ENCODE assay signal across 15 cellular contexts in genomic region chr17:80818871-80819270, GRCh38.
DNase-seq lines count a peak whose midpoint lies in the region; ATAC-seq and TF ChIP-seq lines count a peak whose summit lies in the region.
"Had no signal": no experiment of that assay in that cellular context is flagged by ENCODE, and none has a peak within 500 bp of the region (broad histone marks: within the 10 kb centered on the region; RNA-seq: fewer than 3 reads in every experiment).

No MANE protein-coding gene starts in this region.

- H2BK15ac ChIP-seq in IMR-90 (ENCODE audit: low read depth, low read length): peak overlapping the region; percentile 79; the same call in 1 of the 3 replicates

- intact Hi-C loops in IMR-90 (cut with micrococcal nuclease): no loop called here

- no peak overlapping the region for H2BK5ac ChIP-seq in IMR-90 (ENCODE audit: low read depth, low read length, poor library complexity, severe bottlenecking)

- H2AFZ ChIP-seq in IMR-90 (replicated peaks; ENCODE audit: low read length, poor library complexity): no peak overlapping the region

- dilution Hi-C loops in IMR-90 (cut with HindIII; ENCODE audit: low sequenced_read_pairs, unreplicated experiment): no loop called here

- no peak overlapping the region; the same call in 1 of the 2 replicates for H4K5ac ChIP-seq in IMR-90 (ENCODE audit: low read depth, low read length)

- H3K4me2 ChIP-seq in IMR-90 (ENCODE audit: low read depth, low read length): no peak overlapping the region

- no peak overlapping the region for H3K4me3 ChIP-seq in IMR-90 (ENCODE audit: insufficient read depth, low read depth, low read length)
- H3K4me3 ChIP-seq: MG63 had no signal

- no TSS peak for BruUV-seq in IMR-90 (replicated peaks; lab: Mats Ljungman, UMichigan)

- DNase-seq in activated CD8-positive, alpha-beta memory T cell treated with anti-CD3 and anti-CD28 coated beads, Interleukin-2, amount 10 ng/mL, durations not matched to agents 7 days and 5 days: no peak
- DNase-seq in activated CD8-positive, alpha-beta memory T cell treated with anti-CD3 and anti-CD28 coated beads, Interleukin-2, amount 50 U/mL, for 4 hours: no peak
- DNase-seq in IMR-90 (no peak), iPS-NIHi11 (ENCODE audit: low spot score) (no peak), T1000 (lab: John Stamatoyannopoulos, UW) (no peak), NCI-H2171 treated with DMSO at 0.1 percent for 48 hours (lab: John Stamatoyannopoulos, UW) (no peak)
- no peak for DNase-seq in stimulated activated naive CD8-positive, alpha-beta T cell treated with anti-CD3 and anti-CD28 coated beads, Interleukin-15, amount 100 ng/mL, for 72 hours
- DNase-seq: activated CD4-positive, CD25-positive, alpha-beta regulatory T cell treated with anti-CD3 and anti-CD28 coated beads, Interleukin-2, amount 50 U/mL, for 72 hours; CD4-positive, alpha-beta memory T cell; effector memory CD4-positive, alpha-beta T cell; MG63; NCI-H1436; NCI-H69 had no signal

- POLR2A ChIA-PET in IMR-90 (lab: Charles Lee; ENCODE audit: unreplicated experiment): no interaction called here

- no peak for ATAC-seq in activated CD8-positive, alpha-beta memory T cell treated with anti-CD3 and anti-CD28 coated beads, Interleukin-2, amount 10 ng/mL, durations not matched to agents 7 days and 5 days
- no peak for ATAC-seq in IMR-90 (ENCODE audit: low read depth)
- ATAC-seq in stimulated activated naive CD8-positive, alpha-beta T cell treated with anti-CD3 and anti-CD28 coated beads, Interleukin-15, amount 100 ng/mL, for 72 hours: peak; percentile 16

- H2AK5ac ChIP-seq in IMR-90 (ENCODE audit: low read depth, low read length): peak overlapping the region; percentile 21

- no peak overlapping the region; the same call in 1 of the 2 replicates for H4K91ac ChIP-seq in IMR-90 (ENCODE audit: insufficient read depth, low read depth, low read length)

- no peak overlapping the region for H2BK20ac ChIP-seq in IMR-90 (ENCODE audit: low read depth, low read length)

- no peak overlapping the region for H3K9ac ChIP-seq in IMR-90 (ENCODE audit: low read depth, low read length)

- no peak for TF ChIP-seq RAD21 in IMR-90 (IDR thresholded peaks at IDR 0.05; ENCODE audit: low read length)

- H4K8ac ChIP-seq in IMR-90 (ENCODE audit: low read depth in 2 of 2, low read length in 2 of 2): no peak overlapping the region

- peaks cover 19 to 54% of the 10 kb centered on the region in 2 experiments for H3K79me1 ChIP-seq in IMR-90 (ENCODE audit: low read depth in 1 of 2, low read length in 2 of 2)

- H3K27ac ChIP-seq in IMR-90 (ENCODE audit: insufficient read depth, low read length): no peak overlapping the region

- CTCF ChIA-PET in activated CD8-positive, alpha-beta memory T cell treated with anti-CD3 and anti-CD28 coated beads, Interleukin-2, amount 10 ng/mL, durations not matched to agents 7 days and 5 days (lab: Charles Lee): interaction anchor here (0.7 to 1.5 kb wide), 3 partner anchors 8 to 38 kb away, joined by 3 to 4 read pairs (median 4); no protein-coding TSS in a partner anchor
- CTCF ChIA-PET in IMR-90 (lab: Yijun Ruan, JAX): interaction anchor here (0.7 kb wide), 1 partner anchor 18 kb away, joined by 3 read pairs; no protein-coding TSS in a partner anchor

- no peak for TF ChIP-seq POLR2A in IMR-90 (IDR thresholded peaks at IDR 0.05; ENCODE audit: low read depth, low read length)

- no peak overlapping the region; the same call in 1 of the 2 replicates for H3K4ac ChIP-seq in IMR-90 (ENCODE audit: low read depth, low read length)

- peaks cover 3% of the 10 kb centered on the region for H3K36me3 ChIP-seq in IMR-90 (ENCODE audit: control insufficient read depth, insufficient read depth, low read length)

- H3K9me1 ChIP-seq in IMR-90 (ENCODE audit: insufficient read depth, low read length): peaks cover 8% of the 10 kb centered on the region

- H3K56ac ChIP-seq in IMR-90 (ENCODE audit: extremely low read depth, insufficient read depth, low read length): no peak overlapping the region

- in situ Hi-C loops in IMR-90 (cut with MboI; ENCODE audit: low sequenced_read_pairs): no loop called here

- peak overlapping the region; percentile 82 for H3K27ac Mint-ChIP-seq in activated CD8-positive, alpha-beta memory T cell treated with anti-CD3 and anti-CD28 coated beads, Interleukin-2, amount 10 ng/mL, durations not matched to agents 7 days and 5 days
- peak overlapping the region; percentile 79 for H3K27ac Mint-ChIP-seq in activated naive CD8-positive, alpha-beta T cell
- H3K27ac Mint-ChIP-seq in stimulated activated naive CD8-positive, alpha-beta T cell treated with anti-CD3 and anti-CD28 coated beads, Interleukin-15, amount 100 ng/mL, for 72 hours: no peak overlapping the region
- H3K27ac Mint-ChIP-seq: mesothelial cell of epicardium had no signal

- H3K23ac ChIP-seq in IMR-90 (ENCODE audit: low read depth, low read length): no peak overlapping the region

- no peaks in the 10 kb centered on the region for H3K27me3 Mint-ChIP-seq in activated CD8-positive, alpha-beta memory T cell treated with anti-CD3 and anti-CD28 coated beads, Interleukin-2, amount 10 ng/mL, durations not matched to agents 7 days and 5 days
- no peaks in the 10 kb centered on the region for H3K27me3 Mint-ChIP-seq in activated naive CD8-positive, alpha-beta T cell
- H3K27me3 Mint-ChIP-seq in stimulated activated naive CD8-positive, alpha-beta T cell treated with anti-CD3 and anti-CD28 coated beads, Interleukin-15, amount 100 ng/mL, for 72 hours: no peaks in the 10 kb centered on the region
- H3K27me3 Mint-ChIP-seq: CD4-positive, alpha-beta memory T cell had no signal

- WGBS in IMR-90 (ENCODE audit: extremely low coverage in 2 of 2, insufficient read length in 1 of 2), 2 experiments: 96% methylated on average over 4 of the region's 9 CpGs; no CpG with 5 or more reads in 1 of the 2 experiments

- H3K18ac ChIP-seq in IMR-90 (ENCODE audit: low read depth, low read length): peak overlapping the region; percentile 16; the same call in 1 of the 2 replicates

- no peaks in the 10 kb centered on the region for H3K9me3 Mint-ChIP-seq in activated CD8-positive, alpha-beta memory T cell treated with anti-CD3 and anti-CD28 coated beads, Interleukin-2, amount 10 ng/mL, durations not matched to agents 7 days and 5 days (ENCODE audit: low read depth)
- no peaks in the 10 kb centered on the region for H3K9me3 Mint-ChIP-seq in activated naive CD8-positive, alpha-beta T cell (ENCODE audit: low read depth)
- H3K9me3 Mint-ChIP-seq in stimulated activated naive CD8-positive, alpha-beta T cell treated with anti-CD3 and anti-CD28 coated beads, Interleukin-15, amount 100 ng/mL, for 72 hours: no peaks in the 10 kb centered on the region
- H3K9me3 Mint-ChIP-seq: mesothelial cell of epicardium had no signal

- H2BK120ac ChIP-seq in IMR-90 (ENCODE audit: low read depth, low read length): 0 out of 2 replicates have a peak overlapping the region, but pooled peaks have one; percentile 11

- H4K20me1 ChIP-seq in IMR-90 (ENCODE audit: insufficient read depth, low read length): no peaks in the 10 kb centered on the region

- no peaks in the 10 kb centered on the region for H3K9me3 ChIP-seq in IMR-90 (ENCODE audit: control insufficient read depth, insufficient read depth, low read length)
- H3K9me3 ChIP-seq: MG63 had no signal

- peaks cover 47% of the 10 kb centered on the region for H3K36me3 Mint-ChIP-seq in activated CD8-positive, alpha-beta memory T cell treated with anti-CD3 and anti-CD28 coated beads, Interleukin-2, amount 10 ng/mL, durations not matched to agents 7 days and 5 days
- peaks cover 9% of the 10 kb centered on the region for H3K36me3 Mint-ChIP-seq in activated naive CD8-positive, alpha-beta T cell

- H2AK9ac ChIP-seq in IMR-90 (replicated peaks; ENCODE audit: low read depth, low read length, poor library complexity): no peak overlapping the region

- no peak overlapping the region for H3K14ac ChIP-seq in IMR-90 (replicated peaks; ENCODE audit: low read depth, low read length)

- no peak for TF ChIP-seq CTCF in IMR-90 (conservative IDR thresholded peaks at IDR 0.05; ENCODE audit: low read depth, low read length)

- H3K4me1 Mint-ChIP-seq in activated CD8-positive, alpha-beta memory T cell treated with anti-CD3 and anti-CD28 coated beads, Interleukin-2, amount 10 ng/mL, durations not matched to agents 7 days and 5 days: peaks cover 43% of the 10 kb centered on the region
- peaks cover 36% of the 10 kb centered on the region for H3K4me1 Mint-ChIP-seq in activated naive CD8-positive, alpha-beta T cell (ENCODE audit: low read depth)
- peaks cover 65% of the 10 kb centered on the region for H3K4me1 Mint-ChIP-seq in stimulated activated naive CD8-positive, alpha-beta T cell treated with anti-CD3 and anti-CD28 coated beads, Interleukin-15, amount 100 ng/mL, for 72 hours

- H3K4me3 Mint-ChIP-seq in activated CD8-positive, alpha-beta memory T cell treated with anti-CD3 and anti-CD28 coated beads, Interleukin-2, amount 10 ng/mL, durations not matched to agents 7 days and 5 days: no peak overlapping the region
- peak overlapping the region; percentile 36 for H3K4me3 Mint-ChIP-seq in activated naive CD8-positive, alpha-beta T cell
- peak overlapping the region in 1 of 2 donors; percentile 32 for H3K4me3 Mint-ChIP-seq in stimulated activated naive CD8-positive, alpha-beta T cell treated with anti-CD3 and anti-CD28 coated beads, Interleukin-15, amount 100 ng/mL, for 72 hours
- H3K4me3 Mint-ChIP-seq: mesothelial cell of epicardium had no signal

- H3K4me1 ChIP-seq in IMR-90 (ENCODE audit: control insufficient read depth, insufficient read depth, low read length): peaks cover 7% of the 10 kb centered on the region

- H3K27me3 ChIP-seq in IMR-90 (ENCODE audit: control insufficient read depth, insufficient read depth, low read length): no peaks in the 10 kb centered on the region
- H3K27me3 ChIP-seq: MG63 had no signal

TF ChIP-seq in IMR-90, 13 proteins besides CTCF, POLR2A, EP300 and RAD21:
- TF ChIP-seq ELK1 (IDR thresholded peaks at IDR 0.05; ENCODE audit: borderline replicate concordance, low read depth, low read length) (no peak), BHLHE40 (IDR thresholded peaks at IDR 0.05; ENCODE audit: low read depth, low read length) (no peak)
TF ChIP-seq in IMR-90: peak in this region for 0.

Comparison
In these comparisons a context has a peak if more than half of its experiments do, and no peak if none do; other contexts are left out.
1. H3K27ac Mint-ChIP-seq: peak in activated CD8-positive, alpha-beta memory T cell treated with anti-CD3 and anti-CD28 coated beads, Interleukin-2, amount 10 ng/mL, durations not matched to agents 7 days and 5 days (single experiment) and activated naive CD8-positive, alpha-beta T cell (single experiment); none in stimulated activated naive CD8-positive, alpha-beta T cell treated with anti-CD3 and anti-CD28 coated beads, Interleukin-15, amount 100 ng/mL, for 72 hours (0 of 2).